ENCODE assay signal across 10 cellular contexts in genomic region chr12:132163911-132164288, GRCh38. TPM values are rescaled to one million over a fixed set of nuclear protein-coding genes. Genes with fewer than 3 reads are reported as not detected.
DNase-seq lines count a peak whose midpoint lies in the region; ATAC-seq, FAIRE-seq and TF ChIP-seq lines count a peak whose summit lies in the region.
"Had no signal": no experiment of that assay in that cellular context is flagged by ENCODE, and none has a peak within 500 bp of the region (broad histone marks: within the 10 kb centered on the region; RNA-seq: fewer than 3 reads in every experiment).

No MANE protein-coding gene starts in this region.

- no peak overlapping the region for H2AFZ ChIP-seq in Loucy (ENCODE audit: low read length)

- H3K4me1 ChIP-seq in Loucy (ENCODE audit: insufficient read depth, low read length, poor library complexity, severe bottlenecking): peaks cover 32% of the 10 kb centered on the region

- H3K27ac Mint-ChIP-seq in activated CD4-positive, alpha-beta T cell treated with anti-CD3 and anti-CD28 coated beads for 36 hours: no peak overlapping the region
- H3K27ac Mint-ChIP-seq in progenitor cell of endocrine pancreas: no peak overlapping the region
- no peak overlapping the region for H3K27ac Mint-ChIP-seq in stimulated activated effector memory CD8-positive, alpha-beta T cell treated with anti-CD3 and anti-CD28 coated beads, Interleukin-12 subunit alpha, Interleukin-12 subunit beta, amount 100 ng/mL, for 72 hours

- H3K27me3 Mint-ChIP-seq in activated CD4-positive, alpha-beta T cell treated with anti-CD3 and anti-CD28 coated beads for 36 hours: no peaks in the 10 kb centered on the region
- peaks cover 35% of the 10 kb centered on the region for H3K27me3 Mint-ChIP-seq in progenitor cell of endocrine pancreas

- no peaks in the 10 kb centered on the region for H3K9me3 ChIP-seq in Loucy (ENCODE audit: insufficient read depth, low read depth, low read length)
- H3K9me3 ChIP-seq: ovary had no signal

- no peak overlapping the region for H3K4me3 ChIP-seq in Loucy (ENCODE audit: low read length, poor library complexity, severe bottlenecking)
- no peak overlapping the region for H3K4me3 ChIP-seq in bronchial epithelial cell (ENCODE audit: low read depth, low read length)
- H3K4me3 ChIP-seq: ovary had no signal

- H3K9me2 ChIP-seq in Loucy (replicated peaks; ENCODE audit: low read depth, low read length): no peaks in the 10 kb centered on the region

- CTCF ChIA-PET in activated CD4-positive, alpha-beta T cell treated with anti-CD3 and anti-CD28 coated beads for 36 hours (lab: Charles Lee): interaction anchor here (1.0 to 1.4 kb wide), 2 partner anchors 10 to 55 kb away, joined by 3 read pairs; no protein-coding TSS in a partner anchor

- H3K9me3 Mint-ChIP-seq in activated CD4-positive, alpha-beta T cell treated with anti-CD3 and anti-CD28 coated beads for 36 hours (ENCODE audit: low read depth): no peaks in the 10 kb centered on the region
- H3K9me3 Mint-ChIP-seq in progenitor cell of endocrine pancreas (ENCODE audit: low read depth): peaks cover 4% of the 10 kb centered on the region
- H3K9me3 Mint-ChIP-seq in stimulated activated effector memory CD8-positive, alpha-beta T cell treated with anti-CD3 and anti-CD28 coated beads, Interleukin-12 subunit alpha, Interleukin-12 subunit beta, amount 100 ng/mL, for 72 hours: peaks cover 5% of the 10 kb centered on the region

- H3K36me3 ChIP-seq in Loucy (ENCODE audit: insufficient read depth, low read length): no peaks in the 10 kb centered on the region
- H3K36me3 ChIP-seq in bronchial epithelial cell (ENCODE audit: control insufficient read depth, insufficient read depth, low read length): no peaks in the 10 kb centered on the region
- H3K36me3 ChIP-seq: ovary had no signal

- intact Hi-C loops in activated CD4-positive, alpha-beta T cell treated with anti-CD3 and anti-CD28 coated beads for 36 hours (cut with DNase I, micrococcal nuclease): no loop called here

- H3K4me1 Mint-ChIP-seq in activated CD4-positive, alpha-beta T cell treated with anti-CD3 and anti-CD28 coated beads for 36 hours: peaks cover 16% of the 10 kb centered on the region
- H3K4me1 Mint-ChIP-seq in progenitor cell of endocrine pancreas (ENCODE audit: low read depth): no peaks in the 10 kb centered on the region
- H3K4me1 Mint-ChIP-seq in stimulated activated effector memory CD8-positive, alpha-beta T cell treated with anti-CD3 and anti-CD28 coated beads, Interleukin-12 subunit alpha, Interleukin-12 subunit beta, amount 100 ng/mL, for 72 hours: peaks cover 29% of the 10 kb centered on the region

- POLR2A ChIA-PET in activated CD4-positive, alpha-beta T cell treated with anti-CD3 and anti-CD28 coated beads for 36 hours (lab: Charles Lee): no interaction called here

- FAIRE-seq in bronchial epithelial cell (lab: Jason Lieb, UNC): no peak

- H3K79me2 ChIP-seq in Loucy (ENCODE audit: insufficient read depth, low read length): no peaks in the 10 kb centered on the region

- H3K9ac ChIP-seq in Loucy (ENCODE audit: low read depth, low read length, poor library complexity, severe bottlenecking): no peak overlapping the region

- no peak overlapping the region for H3K4me3 Mint-ChIP-seq in activated CD4-positive, alpha-beta T cell treated with anti-CD3 and anti-CD28 coated beads for 36 hours
- H3K4me3 Mint-ChIP-seq in progenitor cell of endocrine pancreas (ENCODE audit: low read depth): no peak overlapping the region
- H3K4me3 Mint-ChIP-seq in stimulated activated effector memory CD8-positive, alpha-beta T cell treated with anti-CD3 and anti-CD28 coated beads, Interleukin-12 subunit alpha, Interleukin-12 subunit beta, amount 100 ng/mL, for 72 hours: no peak overlapping the region

- DNase-seq in activated CD4-positive, alpha-beta T cell treated with anti-CD3 and anti-CD28 coated beads for 36 hours: no peak
- no peak for DNase-seq in activated CD4-positive, alpha-beta T cell treated with anti-CD3 and anti-CD28 coated beads for 48 hours
- no peak for DNase-seq in bronchial epithelial cell (ENCODE audit: low read depth)
- no peak for DNase-seq in progenitor cell of endocrine pancreas (ENCODE audit: low spot score, unreplicated experiment)
- DNase-seq in stimulated activated effector memory CD8-positive, alpha-beta T cell treated with anti-CD3 and anti-CD28 coated beads, Interleukin-12 subunit alpha, Interleukin-12 subunit beta, amount 100 ng/mL, for 72 hours (ENCODE audit: low spot score in 2 of 2): no peak
- DNase-seq: stimulated activated CD4-positive, alpha-beta T cell treated with anti-CD3 and anti-CD28 coated beads, Interleukin-4, amount 100 ng/mL, for 24 hours had no signal

- H3K4me2 ChIP-seq in Loucy (ENCODE audit: low read depth, low read length, poor library complexity, severe bottlenecking): peak overlapping the region; percentile 70

- no peaks in the 10 kb centered on the region for H3K36me3 Mint-ChIP-seq in activated CD4-positive, alpha-beta T cell treated with anti-CD3 and anti-CD28 coated beads for 36 hours (ENCODE audit: low read depth)
- H3K36me3 Mint-ChIP-seq in progenitor cell of endocrine pancreas (ENCODE audit: insufficient read depth): no peaks in the 10 kb centered on the region
- H3K36me3 Mint-ChIP-seq in stimulated activated effector memory CD8-positive, alpha-beta T cell treated with anti-CD3 and anti-CD28 coated beads, Interleukin-12 subunit alpha, Interleukin-12 subunit beta, amount 100 ng/mL, for 72 hours: no peaks in the 10 kb centered on the region

- H3K27me3 ChIP-seq in Loucy (ENCODE audit: insufficient read depth, low read length, poor library complexity, severe bottlenecking) (no peaks in the 10 kb centered on the region), bronchial epithelial cell (ENCODE audit: control insufficient read depth, insufficient read depth, low read length) (no peaks in the 10 kb centered on the region)
- H3K27me3 ChIP-seq: ovary had no signal

- no peaks in the 10 kb centered on the region for H4K20me1 ChIP-seq in Loucy (ENCODE audit: insufficient read depth, low read length, poor library complexity, severe bottlenecking)

- H3F3A ChIP-seq in Loucy (ENCODE audit: low read depth): no peaks in the 10 kb centered on the region

- TF ChIP-seq CTCF in Loucy (conservative IDR thresholded peaks at IDR 0.05; ENCODE audit: low read length) (peak; percentile 26), bronchial epithelial cell (IDR thresholded peaks at IDR 0.05; ENCODE audit: insufficient read depth, low read length, severe bottlenecking) (peak; percentile 17), progenitor cell of endocrine pancreas (IDR thresholded peaks at IDR 0.05; ENCODE audit: unreplicated experiment) (peak; percentile 48)

- peak; percentile 42 for ATAC-seq in activated CD4-positive, alpha-beta T cell treated with anti-CD3 and anti-CD28 coated beads for 36 hours
- ATAC-seq in stimulated activated effector memory CD8-positive, alpha-beta T cell treated with anti-CD3 and anti-CD28 coated beads, Interleukin-12 subunit alpha, Interleukin-12 subunit beta, amount 100 ng/mL, for 72 hours: no peak
- ATAC-seq in HG02798 (IDR thresholded peaks at IDR 0.05; ENCODE audit: poor library complexity, unreplicated experiment) (no peak), HG03025 (IDR thresholded peaks at IDR 0.05; ENCODE audit: low FRiP score, unreplicated experiment) (no peak)

RNA-seq across cellular contexts. Expression of gene NOC4L, which starts 19.6 kb away (rescaled TPM):
- total RNA-seq in activated CD4-positive, alpha-beta T cell treated with anti-CD3 and anti-CD28 coated beads for 36 hours: 10 to 100 TPM; 30.5 to 35.7 TPM
- total RNA-seq in bronchial epithelial cell (10.0 and 11.4 TPM in 2 replicates), progenitor cell of endocrine pancreas (27.0 and 27.3 TPM in 2 replicates)

RNA-seq across cellular contexts. Expression of gene DDX51, which starts 19.8 kb away (rescaled TPM):
- 10 to 100 TPM; 19.2 to 31.4 TPM for total RNA-seq in activated CD4-positive, alpha-beta T cell treated with anti-CD3 and anti-CD28 coated beads for 36 hours
- total RNA-seq in bronchial epithelial cell: 9.0 and 10.0 TPM in 2 replicates
- total RNA-seq in progenitor cell of endocrine pancreas: 28.1 and 29.4 TPM in 2 replicates
